26 cellular contexts compared by ENCODE assay signal in the genomic region with DNA sequence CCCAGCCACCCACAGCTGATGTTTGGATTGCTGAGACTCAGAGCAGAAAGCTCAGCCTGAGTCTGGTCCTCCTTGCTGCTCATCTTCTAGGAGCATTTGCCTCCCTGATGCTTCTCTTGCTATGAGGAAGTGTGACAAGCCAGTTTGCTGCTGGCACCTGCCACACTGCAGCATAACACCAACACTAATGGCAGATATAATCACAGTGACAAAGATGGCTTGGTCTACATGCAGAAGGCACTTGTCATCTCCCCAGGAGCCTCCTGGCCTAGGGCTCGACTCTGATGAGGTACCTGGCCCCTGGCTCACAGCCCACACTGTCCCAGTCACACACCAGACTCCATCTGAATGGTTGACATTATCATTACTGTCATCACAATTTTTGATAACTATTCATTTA.
"Had no signal": no experiment of that assay in that cellular context is flagged by ENCODE, and none has a peak within 500 bp of the region (broad histone marks: within the 10 kb centered on the region; RNA-seq: fewer than 3 reads in every experiment).

No MANE protein-coding gene starts in this region.

- H3K4me1 ChIP-seq: left lung, lower lobe of right lung, neural progenitor cell, stomach, testis, transverse colon, upper lobe of right lung had no signal

- H3K4me2 ChIP-seq: neural progenitor cell had no signal

- H2AFZ ChIP-seq: neural progenitor cell had no signal

- DNase-seq: hippocampal formation; immature natural killer cell; kidney; left colon; left lung; lower lobe of right lung; mammary epithelial cell; mesenchymal stem cell; naive thymus-derived CD8-positive, alpha-beta T cell; occipital lobe; ovary; right cardiac atrium; stimulated activated CD4-positive, alpha-beta T cell treated with anti-CD3 and anti-CD28 coated beads, Interleukin-12 subunit alpha, Interleukin-12 subunit beta, amount 100 ng/mL, for 4 hours; stimulated activated CD4-positive, alpha-beta T cell treated with anti-CD3 and anti-CD28 coated beads, Interleukin-15, amount 100 ng/mL, for 24 hours; stimulated activated CD4-positive, alpha-beta T cell treated with anti-CD3 and anti-CD28 coated beads, Interleukin-2, amount 100 ng/mL, for 24 hours; stimulated activated CD4-positive, alpha-beta T cell treated with anti-CD3 and anti-CD28 coated beads, Interleukin-4, amount 100 ng/mL, for 1 hour; stimulated activated naive B cell treated with anti-CD40 and anti-IgM and Interleukin-4, amounts not matched to agents 10 μg/mL and 1 μg/mL and 100 μg/mL, for 72 hours; stimulated activated naive CD8-positive, alpha-beta T cell treated with anti-CD3 and anti-CD28 coated beads, Interleukin-15, Interleukin-2, amounts not matched to agents 100 U/mL and 50 U/mL, for 24 hours; stomach; testis; thyroid gland; transverse colon; upper lobe of right lung had no signal

- H3K36me3 ChIP-seq: left lung, lower lobe of right lung, neural progenitor cell, neutrophil, ovary, stomach, thyroid gland, transverse colon, upper lobe of right lung had no signal

- H3K9ac ChIP-seq: neural progenitor cell had no signal

- H3K9me3 ChIP-seq: left lung, lower lobe of right lung, neutrophil, ovary, stomach, testis, thyroid gland, transverse colon, upper lobe of right lung had no signal

- H3K27me3 ChIP-seq: ovary, testis, thyroid gland, transverse colon, upper lobe of right lung had no signal

- H3K27ac ChIP-seq: left lung, lower lobe of right lung, neural progenitor cell, neutrophil, ovary, skin epidermis, stomach, testis, thyroid gland, transverse colon, upper lobe of right lung had no signal

- H3K4me3 ChIP-seq: left lung, lower lobe of right lung, neural progenitor cell, ovary, skin epidermis, stomach, testis, thyroid gland, transverse colon, upper lobe of right lung had no signal
